Comparison of ENCODE assay signal across 15 cellular contexts in the genomic region with DNA sequence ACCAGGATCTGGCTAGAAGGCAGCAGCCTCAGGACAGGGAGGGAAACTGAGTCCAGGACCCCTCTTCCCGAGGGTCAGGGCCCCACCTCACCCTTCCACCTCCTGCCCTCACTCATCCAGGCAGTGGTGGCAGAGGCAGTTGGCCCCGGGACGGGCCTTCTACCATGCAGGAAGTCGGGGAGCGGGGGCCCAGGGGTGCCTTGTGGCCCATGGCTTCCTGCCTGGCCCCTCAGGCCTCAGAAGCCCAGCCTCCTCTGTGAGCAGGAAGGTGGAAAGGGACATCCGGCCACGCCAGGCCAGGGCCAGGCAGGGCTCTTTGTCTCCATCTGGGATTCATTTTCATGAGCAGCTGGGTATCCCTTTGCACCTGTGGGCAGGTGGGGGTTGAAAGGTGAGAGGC. TPM values are rescaled to one million over a fixed set of nuclear protein-coding genes. Genes with fewer than 3 reads are reported as not detected.
A peak's percentile ranks its signal among the peaks of the same experiment; 100 is the strongest.
DNase-seq lines count a peak whose midpoint lies in the region; ATAC-seq, FAIRE-seq and TF ChIP-seq lines count a peak whose summit lies in the region.
"Had no signal": no experiment of that assay in that cellular context is flagged by ENCODE, and none has a peak within 500 bp of the region (broad histone marks: within the 10 kb centered on the region; RNA-seq: fewer than 3 reads in every experiment).

No MANE protein-coding gene starts in this region.

- H3K36me3 Mint-ChIP-seq in activated naive CD8-positive, alpha-beta T cell treated with anti-CD3 and anti-CD28 coated beads for 36 hours = no peaks in the 10 kb centered on the region
- H3K36me3 Mint-ChIP-seq: natural killer cell treated with Interleukin-12 subunit alpha and Interleukin-12 subunit beta and Interleukin-15 and Interleukin-18, amount 100 ng/mL, for 72 hours had no signal

- H3K27ac Mint-ChIP-seq in activated naive CD8-positive, alpha-beta T cell treated with anti-CD3 and anti-CD28 coated beads for 36 hours = peak overlapping the region; percentile 29
- H3K27ac Mint-ChIP-seq: natural killer cell treated with Interleukin-12 subunit alpha and Interleukin-12 subunit beta and Interleukin-15 and Interleukin-18, amount 100 ng/mL, for 72 hours had no signal

- no peak overlapping the region for H3K27ac ChIP-seq in small intestine (ENCODE audit: low read depth in 1 of 2, low read length in 1 of 2)
- no peak overlapping the region for H3K27ac ChIP-seq in psoas muscle
- no peak overlapping the region for H3K27ac ChIP-seq in ascending aorta

- H3K36me3 ChIP-seq in small intestine (ENCODE audit: control insufficient read depth in 2 of 2, insufficient read depth in 2 of 2, low read length in 2 of 2) = no peaks in the 10 kb centered on the region
- H3K36me3 ChIP-seq in psoas muscle (ENCODE audit: insufficient read depth in 1 of 2, low read depth in 1 of 2) = no peaks in the 10 kb centered on the region
- peaks cover 29 to 52% of the 10 kb centered on the region in 2 donors for H3K36me3 ChIP-seq in ascending aorta
- H3K36me3 ChIP-seq: cardiac muscle cell had no signal

- H3K4me1 ChIP-seq in small intestine (ENCODE audit: control insufficient read depth in 2 of 2, insufficient read depth in 1 of 2, low read depth in 1 of 2, low read length in 1 of 2) = no peaks in the 10 kb centered on the region
- H3K4me1 ChIP-seq in psoas muscle = no peaks in the 10 kb centered on the region
- H3K4me1 ChIP-seq in ascending aorta = no peaks in the 10 kb centered on the region

- H3K27me3 ChIP-seq in small intestine (ENCODE audit: control insufficient read depth in 2 of 2, insufficient read depth in 2 of 2, low read length in 2 of 2) (no peaks in the 10 kb centered on the region), psoas muscle (ENCODE audit: insufficient read depth in 3 of 3, low read length in 2 of 3) (no peaks in the 10 kb centered on the region), ascending aorta (no peaks in the 10 kb centered on the region)
- H3K27me3 ChIP-seq: cardiac muscle cell had no signal

- no peak overlapping the region for H3K4me3 ChIP-seq in small intestine (ENCODE audit: low read depth in 1 of 2, low read length in 2 of 2)
- H3K4me3 ChIP-seq in psoas muscle = no peak overlapping the region
- H3K4me3 ChIP-seq in ascending aorta = no peak overlapping the region
- H3K4me3 ChIP-seq: cardiac muscle cell had no signal

- no peaks in the 10 kb centered on the region for H3K27me3 Mint-ChIP-seq in activated naive CD8-positive, alpha-beta T cell treated with anti-CD3 and anti-CD28 coated beads for 36 hours

- no peaks in the 10 kb centered on the region for H3K9me3 Mint-ChIP-seq in activated naive CD8-positive, alpha-beta T cell treated with anti-CD3 and anti-CD28 coated beads for 36 hours
- H3K9me3 Mint-ChIP-seq: natural killer cell treated with Interleukin-12 subunit alpha and Interleukin-12 subunit beta and Interleukin-15 and Interleukin-18, amount 100 ng/mL, for 72 hours had no signal

- TF ChIP-seq CTCF in psoas muscle (IDR thresholded peaks at IDR 0.05) (no peak), ascending aorta (IDR thresholded peaks at IDR 0.05) (no peak)

- peak; percentile 24 for DNase-seq in stimulated activated CD4-positive, alpha-beta T cell treated with anti-CD3 and anti-CD28 coated beads, Interleukin-15, amount 100 ng/mL, for 24 hours
- DNase-seq in stimulated activated CD4-positive, alpha-beta T cell treated with anti-CD3 and anti-CD28 coated beads, Interleukin-1b, Interleukin-23, amount 100 ng/mL, for 48 hours = no peak
- DNase-seq in NOMO-1 (lab: John Stamatoyannopoulos, UW; ENCODE audit: unreplicated experiment in 2 of 2) (peak; percentile 59 to 73), small intestine (no peak), psoas muscle (no peak), cardiac septum (ENCODE audit: low spot score) (no peak), ascending aorta (ENCODE audit: low spot score in 2 of 2) (no peak)
- peak; percentile 46 for DNase-seq in activated naive CD8-positive, alpha-beta T cell treated with anti-CD3 and anti-CD28 coated beads for 36 hours
- DNase-seq: glutamatergic neuron, kidney glomerular epithelial cell, NCI-H1694, right cardiac atrium, SHP77 treated with DMSO at 0.1 percent for 48 hours had no signal

- H3K9me3 ChIP-seq in small intestine (ENCODE audit: control insufficient read depth, low read depth) (no peaks in the 10 kb centered on the region), psoas muscle (no peaks in the 10 kb centered on the region), ascending aorta (no peaks in the 10 kb centered on the region)

- WGBS in small intestine, 3 donors = 50 to 70% (median 60%) methylated on average over 7 of the region's 7 CpGs
- 68 to 80% (median 76%) methylated on average over 3 to 7 of the region's 7 CpGs for WGBS in psoas muscle, 3 donors

- ATAC-seq in psoas muscle = no peak
- ATAC-seq: right cardiac atrium had no signal

- peaks cover 9% of the 10 kb centered on the region for H3K4me1 Mint-ChIP-seq in activated naive CD8-positive, alpha-beta T cell treated with anti-CD3 and anti-CD28 coated beads for 36 hours

- H3K4me3 Mint-ChIP-seq in activated naive CD8-positive, alpha-beta T cell treated with anti-CD3 and anti-CD28 coated beads for 36 hours = no peak overlapping the region
- H3K4me3 Mint-ChIP-seq: natural killer cell treated with Interleukin-12 subunit alpha and Interleukin-12 subunit beta and Interleukin-15 and Interleukin-18, amount 100 ng/mL, for 72 hours had no signal

- FAIRE-seq in small intestine (lab: Jason Lieb, UNC) = no peak

- intact Hi-C loops in psoas muscle (cut with DNase I) (no loop called here), cardiac septum (cut with DNase I) (no loop called here), ascending aorta (cut with DNase I) (no loop called here)

RNA-seq across cellular contexts. Expression of gene BAHCC1, which starts 58.5 kb away (rescaled TPM):
- total RNA-seq in activated naive CD8-positive, alpha-beta T cell treated with anti-CD3 and anti-CD28 coated beads for 36 hours = under 1 TPM; 0.08 to 0.25 TPM
- polyA plus RNA-seq in small intestine (10 to 100 TPM in 1 of 3 donors, 1 to 10 TPM in 2; 2.2 to 13.4 (median 6.3) TPM), psoas muscle (1 to 10 TPM; 2.8 to 6.6 (median 4.1) TPM)
- total RNA-seq in psoas muscle (10 to 100 TPM in 1 of 4 donors, 1 to 10 TPM in 3; 6.0 to 10.7 (median 7.7) TPM), cardiac septum (13.5 TPM), ascending aorta (29.1 TPM)

RNA-seq across cellular contexts. Expression of gene ACTG1, which starts 58.9 kb away (rescaled TPM):
- 1,000 to 10,000 TPM; 4,989 to 4,998 TPM for total RNA-seq in activated naive CD8-positive, alpha-beta T cell treated with anti-CD3 and anti-CD28 coated beads for 36 hours
- 1,000 to 10,000 TPM; 1,318 to 3,459 (median 1,629) TPM for polyA plus RNA-seq in small intestine
- total RNA-seq in psoas muscle = 100 to 1,000 TPM; 341 to 567 (median 431) TPM
- polyA plus RNA-seq in psoas muscle = 100 to 1,000 TPM; 150 to 620 (median 219) TPM
- 634 TPM for total RNA-seq in cardiac septum
- total RNA-seq in ascending aorta = 6,075 TPM

Comparison
In these comparisons a context has a peak if more than half of its experiments do, and no peak if none do; other contexts are left out.
1. DNase-seq: peak in stimulated activated CD4-positive, alpha-beta T cell treated with anti-CD3 and anti-CD28 coated beads, Interleukin-15, amount 100 ng/mL, for 24 hours (single experiment), NOMO-1 (2 of 2) and activated naive CD8-positive, alpha-beta T cell treated with anti-CD3 and anti-CD28 coated beads for 36 hours (single experiment); none in stimulated activated CD4-positive, alpha-beta T cell treated with anti-CD3 and anti-CD28 coated beads, Interleukin-1b, Interleukin-23, amount 100 ng/mL, for 48 hours (single experiment), small intestine (single experiment), psoas muscle (0 of 2), cardiac septum (single experiment) and ascending aorta (0 of 2).
2. RNA of gene BAHCC1, which starts 58.5 kb away (total RNA-seq): 29.1 TPM in ascending aorta (single experiment), 13.5 TPM in cardiac septum (single experiment) and 6.0 to 10.7 TPM in psoas muscle; 0.08 to 0.25 TPM in activated naive CD8-positive, alpha-beta T cell treated with anti-CD3 and anti-CD28 coated beads for 36 hours; every median in the first group is over 4 times any median in the second.